ENCODE assay signal across 12 cellular contexts in genomic region chr12:67202344-67203012, GRCh38.
DNase-seq lines count a peak whose midpoint lies in the region; ATAC-seq lines count a peak whose summit lies in the region.
"Had no signal": no experiment of that assay in that cellular context is flagged by ENCODE, and none has a peak within 500 bp of the region (broad histone marks: within the 10 kb centered on the region; RNA-seq: fewer than 3 reads in every experiment).

No MANE protein-coding gene starts in this region.

- ATAC-seq in GM18517 (IDR thresholded peaks at IDR 0.05; ENCODE audit: unreplicated experiment) (peak; percentile 95), GM19468 (IDR thresholded peaks at IDR 0.05; ENCODE audit: extremely low read depth, unreplicated experiment) (peak; percentile 59), HG02852 (IDR thresholded peaks at IDR 0.05; ENCODE audit: unreplicated experiment) (peak; percentile 91), HG03521 (IDR thresholded peaks at IDR 0.05; ENCODE audit: unreplicated experiment) (peak; percentile 59)
- no peak for ATAC-seq in activated CD4-positive, CD25-positive, alpha-beta regulatory T cell treated with anti-CD3 and anti-CD28 coated beads, Interleukin-2, amount 50 U/mL, for 24 hours
- ATAC-seq: effector memory CD8-positive, alpha-beta T cell had no signal

- DNase-seq in NCI-H524 treated with DMSO at 0.1 percent for 48 hours (lab: John Stamatoyannopoulos, UW) (no peak), AG08396 (ENCODE audit: low spot score) (no peak), NCI-H2196 (lab: John Stamatoyannopoulos, UW; ENCODE audit: unreplicated experiment) (no peak)
- DNase-seq: activated naive CD4-positive, alpha-beta T cell; effector memory CD8-positive, alpha-beta T cell; mesendoderm; NCI-H187 treated with DMSO at 0.1 percent for 48 hours had no signal

Comparison
In these comparisons a context has a peak if more than half of its experiments do, and no peak if none do; other contexts are left out.
1. ATAC-seq: peak in GM18517 (single experiment), GM19468 (single experiment), HG02852 (single experiment) and HG03521 (single experiment); none in activated CD4-positive, CD25-positive, alpha-beta regulatory T cell treated with anti-CD3 and anti-CD28 coated beads, Interleukin-2, amount 50 U/mL, for 24 hours (0 of 2).